ENCODE assay signal across 1 cellular context in the genomic region with DNA sequence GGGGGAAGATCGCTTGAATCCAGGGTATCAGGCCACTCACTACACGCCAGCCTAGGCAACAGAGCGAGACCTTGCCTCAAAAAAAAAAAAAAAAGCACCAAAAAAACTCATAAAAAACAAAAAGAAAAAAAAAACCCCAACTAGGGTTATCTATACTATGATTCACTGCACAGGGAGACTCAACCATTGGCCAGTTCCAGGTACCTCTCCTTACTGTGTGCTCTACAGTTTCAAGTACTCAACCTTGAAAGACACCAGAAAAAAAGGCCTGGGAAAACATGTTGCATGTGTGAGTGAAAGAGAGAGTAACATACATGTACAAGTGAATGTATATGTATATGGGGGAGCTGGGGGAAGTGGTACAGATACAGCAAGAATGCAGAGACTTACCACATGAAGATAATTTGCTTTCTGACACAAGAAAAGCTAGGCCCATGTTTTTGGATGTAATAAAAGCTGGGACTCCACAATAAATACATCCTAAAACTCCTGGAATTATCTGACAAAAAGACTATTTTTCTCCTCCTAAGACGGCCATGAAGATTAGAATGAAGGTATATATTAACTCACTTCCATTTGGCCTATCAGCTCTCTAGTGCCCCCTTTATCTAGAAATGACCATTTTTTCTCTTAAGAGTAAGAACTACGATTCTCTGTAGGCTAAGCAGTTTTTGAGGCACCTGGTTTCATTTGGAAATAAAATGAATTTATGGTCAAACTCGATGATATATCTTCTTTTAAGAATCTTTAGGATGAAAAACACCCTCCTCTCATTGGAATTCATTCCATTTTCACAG.
TF ChIP-seq lines count a peak whose summit lies in the region.

No MANE protein-coding gene starts in this region.

TF ChIP-seq in endothelial cell of umbilical vein, 7 proteins besides CTCF, POLR2A, EP300 and RAD21 (continued from another document):
- TF ChIP-seq MYC (IDR thresholded peaks at IDR 0.05; ENCODE audit: low read depth, low read length) = no peak
- no peak for TF ChIP-seq JUN (IDR thresholded peaks at IDR 0.05; ENCODE audit: borderline replicate concordance, insufficient read depth, insufficient read length, low read depth)
